Comparison of ENCODE assay signal across 12 cellular contexts in the genomic region with DNA sequence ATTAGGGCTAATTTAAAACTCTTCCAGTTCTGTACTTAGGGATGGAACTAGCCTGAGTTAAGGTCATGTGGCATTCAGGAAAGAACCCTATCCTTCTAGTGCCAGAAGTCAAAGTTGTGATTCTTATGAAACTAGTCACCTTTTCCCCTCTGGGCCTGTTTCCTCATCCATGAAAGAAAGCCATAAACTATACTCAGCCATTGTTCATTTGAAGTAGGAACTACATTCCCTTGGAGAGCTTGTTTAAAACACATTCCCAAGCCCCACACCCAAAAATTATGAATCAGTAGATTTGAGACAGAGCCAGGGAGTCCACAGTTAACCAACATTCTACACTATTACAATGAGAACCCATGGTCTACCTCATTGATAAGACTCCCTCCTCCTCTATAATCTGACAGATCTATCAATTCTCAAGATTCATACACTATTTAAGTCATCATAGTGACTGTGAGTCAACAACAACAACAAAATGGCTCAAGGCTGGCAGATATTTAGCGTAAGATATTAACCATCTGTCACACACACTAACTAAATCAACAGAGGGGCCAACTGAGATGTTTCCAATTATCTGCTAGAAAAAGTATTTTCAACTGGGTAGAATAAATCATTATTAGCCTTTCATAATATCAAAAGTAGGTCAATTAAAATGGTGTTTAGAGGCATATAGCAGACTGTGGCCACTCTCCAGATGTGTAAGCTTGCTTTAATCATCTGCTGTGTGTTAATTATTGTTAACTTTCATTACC.
A peak's percentile ranks its signal among the peaks of the same experiment; 100 is the strongest.
DNase-seq lines count a peak whose midpoint lies in the region; ATAC-seq, FAIRE-seq and TF ChIP-seq lines count a peak whose summit lies in the region.
"Had no signal": no experiment of that assay in that cellular context is flagged by ENCODE, and none has a peak within 500 bp of the region (broad histone marks: within the 10 kb centered on the region; RNA-seq: fewer than 3 reads in every experiment).

No MANE protein-coding gene starts in this region.

- TF ChIP-seq CTCF in AG10803 (conservative IDR thresholded peaks at IDR 0.05; ENCODE audit: low read length): no peak
- TF ChIP-seq CTCF in bronchial epithelial cell (IDR thresholded peaks at IDR 0.05; ENCODE audit: insufficient read depth, low read length, severe bottlenecking): no peak

- H3K4me3 Mint-ChIP-seq in stimulated activated naive CD8-positive, alpha-beta T cell treated with anti-CD3 and anti-CD28 coated beads, Interleukin-15, amount 100 ng/mL, for 72 hours: no peak overlapping the region
- H3K4me3 Mint-ChIP-seq: activated CD8-positive, alpha-beta T cell treated with anti-CD3 and anti-CD28 coated beads, Interleukin-2, amount 10 ng/mL, durations not matched to agents 7 days and 5 days had no signal

- no peak overlapping the region for H3K4me3 ChIP-seq in AG10803 (ENCODE audit: low read length)
- H3K4me3 ChIP-seq in bronchial epithelial cell (ENCODE audit: low read depth, low read length): no peak overlapping the region
- no peak overlapping the region for H3K4me3 ChIP-seq in effector memory CD4-positive, alpha-beta T cell (ENCODE audit: insufficient read depth, low read depth, low read length, poor library complexity, severe bottlenecking)

- H3K4me1 ChIP-seq in effector memory CD4-positive, alpha-beta T cell (ENCODE audit: control insufficient read depth, insufficient read depth, low read length, poor library complexity, severe bottlenecking): no peaks in the 10 kb centered on the region

- ATAC-seq in stimulated activated naive CD8-positive, alpha-beta T cell treated with anti-CD3 and anti-CD28 coated beads, Interleukin-15, amount 100 ng/mL, for 72 hours: no peak
- ATAC-seq: activated CD8-positive, alpha-beta T cell treated with anti-CD3 and anti-CD28 coated beads, Interleukin-2, amount 10 ng/mL, durations not matched to agents 7 days and 5 days had no signal

- no peak overlapping the region for H3K27ac Mint-ChIP-seq in stimulated activated naive CD8-positive, alpha-beta T cell treated with anti-CD3 and anti-CD28 coated beads, Interleukin-15, amount 100 ng/mL, for 72 hours
- H3K27ac Mint-ChIP-seq: activated CD8-positive, alpha-beta T cell treated with anti-CD3 and anti-CD28 coated beads, Interleukin-2, amount 10 ng/mL, durations not matched to agents 7 days and 5 days had no signal

- FAIRE-seq in bronchial epithelial cell (lab: Jason Lieb, UNC): no peak

- H3K27me3 ChIP-seq in bronchial epithelial cell (ENCODE audit: control insufficient read depth, insufficient read depth, low read length): no peaks in the 10 kb centered on the region
- no peaks in the 10 kb centered on the region for H3K27me3 ChIP-seq in effector memory CD4-positive, alpha-beta T cell (replicated peaks; ENCODE audit: control insufficient read depth, insufficient read depth, low read length, poor library complexity, severe bottlenecking)

- H3K9me3 Mint-ChIP-seq in stimulated activated naive CD8-positive, alpha-beta T cell treated with anti-CD3 and anti-CD28 coated beads, Interleukin-15, amount 100 ng/mL, for 72 hours: no peaks in the 10 kb centered on the region

- H3K27ac ChIP-seq in effector memory CD4-positive, alpha-beta T cell (ENCODE audit: insufficient read depth, low read length, poor library complexity, severe bottlenecking): no peak overlapping the region

- DNase-seq in AG10803 (ENCODE audit: low read depth) (peak; percentile 77), M059J (ENCODE audit: low read depth) (peak; percentile 93), bronchial epithelial cell (ENCODE audit: low read depth) (peak; percentile 97), kidney glomerular epithelial cell (lab: John Stamatoyannopoulos, UW) (peak; percentile 88)
- DNase-seq in stimulated activated naive CD8-positive, alpha-beta T cell treated with anti-CD3 and anti-CD28 coated beads, Interleukin-15, amount 100 ng/mL, for 72 hours: no peak
- no peak for DNase-seq in effector memory CD4-positive, alpha-beta T cell
- no peak for DNase-seq in activated effector memory CD4-positive, alpha-beta T cell treated with Interleukin-2 at 50 U/mL for 16 hours
- no peak for DNase-seq in stimulated activated CD4-positive, alpha-beta T cell treated with anti-CD3 and anti-CD28 coated beads, Interleukin-4, amount 100 ng/mL, for 4 hours
- DNase-seq: activated CD8-positive, alpha-beta T cell treated with anti-CD3 and anti-CD28 coated beads, Interleukin-2, amount 10 ng/mL, durations not matched to agents 7 days and 5 days; C1 segment of cervical spinal cord; NCI-H510A treated with DMSO at 0.1 percent for 48 hours; stimulated activated naive CD4-positive, alpha-beta T cell treated with Interleukin-2 at 50 U/mL for 16 hours had no signal

- H3K9me3 ChIP-seq in effector memory CD4-positive, alpha-beta T cell (ENCODE audit: control insufficient read depth, low read length): no peaks in the 10 kb centered on the region

- peaks cover 8% of the 10 kb centered on the region for H3K4me1 Mint-ChIP-seq in stimulated activated naive CD8-positive, alpha-beta T cell treated with anti-CD3 and anti-CD28 coated beads, Interleukin-15, amount 100 ng/mL, for 72 hours

- no peaks in the 10 kb centered on the region for H3K27me3 Mint-ChIP-seq in stimulated activated naive CD8-positive, alpha-beta T cell treated with anti-CD3 and anti-CD28 coated beads, Interleukin-15, amount 100 ng/mL, for 72 hours

- H3K36me3 ChIP-seq in bronchial epithelial cell (ENCODE audit: control insufficient read depth, insufficient read depth, low read length): no peaks in the 10 kb centered on the region
- no peaks in the 10 kb centered on the region for H3K36me3 ChIP-seq in effector memory CD4-positive, alpha-beta T cell (ENCODE audit: control insufficient read depth, insufficient read depth, low read length)

Comparison
In these comparisons a context has a peak if more than half of its experiments do, and no peak if none do; other contexts are left out.
1. DNase-seq: peak in AG10803 (single experiment), M059J (single experiment), bronchial epithelial cell (single experiment) and kidney glomerular epithelial cell (single experiment); none in stimulated activated naive CD8-positive, alpha-beta T cell treated with anti-CD3 and anti-CD28 coated beads, Interleukin-15, amount 100 ng/mL, for 72 hours (0 of 2), effector memory CD4-positive, alpha-beta T cell (0 of 3), activated effector memory CD4-positive, alpha-beta T cell treated with Interleukin-2 at 50 U/mL for 16 hours (single experiment) and stimulated activated CD4-positive, alpha-beta T cell treated with anti-CD3 and anti-CD28 coated beads, Interleukin-4, amount 100 ng/mL, for 4 hours (0 of 2).